In genomic region chr2:61764035-61764800, GRCh38 we compare ENCODE assay signal across 1 cellular context.
TF ChIP-seq lines count a peak whose summit lies in the region.

No MANE protein-coding gene starts in this region.

TF ChIP-seq in HepG2, 621 proteins besides CTCF, POLR2A, EP300 and RAD21 (continued from another document and continues in another):
- TF ChIP-seq ZSCAN22 (CRISPR knock-in tag; IDR thresholded peaks at IDR 0.05) = no peak
- peak; percentile 74 for TF ChIP-seq PITX1 (CRISPR knock-in tag; IDR thresholded peaks at IDR 0.05)
- no peak for TF ChIP-seq RFX3 (CRISPR knock-in tag; IDR thresholded peaks at IDR 0.05)
- no peak for TF ChIP-seq ZNF24 (IDR thresholded peaks at IDR 0.05)
- no peak for TF ChIP-seq NFE2 (CRISPR knock-in tag; IDR thresholded peaks at IDR 0.05)
- peak; percentile 64; the same call in 1 of the 2 replicates for TF ChIP-seq SMAD9 (CRISPR knock-in tag; IDR thresholded peaks at IDR 0.05)
- TF ChIP-seq HNRNPH1 (optimal IDR thresholded peaks at IDR 0.05; ENCODE audit: low read depth, low read length) = no peak
- 0 out of 2 replicates have a peak, but pooled peaks have one; percentile 46 for TF ChIP-seq ZNF780A (CRISPR knock-in tag; IDR thresholded peaks at IDR 0.05)
- TF ChIP-seq ZNF816 (CRISPR knock-in tag; IDR thresholded peaks at IDR 0.05; ENCODE audit: borderline replicate concordance) = peak; percentile 81; the same call in 1 of the 2 replicates
- no peak for TF ChIP-seq SRSF4 (IDR thresholded peaks at IDR 0.05; ENCODE audit: low read depth, low read length, poor library complexity, severe bottlenecking)
- peak; percentile 69 for TF ChIP-seq SALL1 (CRISPR knock-in tag; IDR thresholded peaks at IDR 0.05)
- 0 out of 2 replicates have a peak, but pooled peaks have one; percentile 12 for TF ChIP-seq ZNF205 (CRISPR knock-in tag; IDR thresholded peaks at IDR 0.05)
- TF ChIP-seq FOXA1 (IDR thresholded peaks at IDR 0.05) = no peak
- 0 out of 2 replicates have a peak, but pooled peaks have one; percentile 7 for TF ChIP-seq FOXA1 (CRISPR knock-in tag; IDR thresholded peaks at IDR 0.05)
- TF ChIP-seq HDAC6 (IDR thresholded peaks at IDR 0.05; ENCODE audit: low read depth, low read length) = no peak
- TF ChIP-seq U2AF2 (IDR thresholded peaks at IDR 0.05; ENCODE audit: low read depth, low read length) = no peak
- no peak for TF ChIP-seq RFXANK (CRISPR knock-in tag; IDR thresholded peaks at IDR 0.05)
- no peak for TF ChIP-seq ZNF30 (CRISPR knock-in tag; IDR thresholded peaks at IDR 0.05)
- TF ChIP-seq SCMH1 (CRISPR knock-in tag; IDR thresholded peaks at IDR 0.05; ENCODE audit: borderline replicate concordance) = no peak
- peak; percentile 92; the same call in 1 of the 2 replicates for TF ChIP-seq ZNF615 (CRISPR knock-in tag; IDR thresholded peaks at IDR 0.05; ENCODE audit: borderline replicate concordance)
- TF ChIP-seq MAFF (IDR thresholded peaks at IDR 0.05; ENCODE audit: low read depth, low read length) = no peak
- peak; percentile 98 for TF ChIP-seq ZBTB38 (CRISPR knock-in tag; IDR thresholded peaks at IDR 0.05)
- TF ChIP-seq ZNF142 (CRISPR knock-in tag; IDR thresholded peaks at IDR 0.05) = peak; percentile 77; the same call in 1 of the 2 replicates
- peak; percentile 76; the same call in 1 of the 2 replicates for TF ChIP-seq ZNF253 (CRISPR knock-in tag; IDR thresholded peaks at IDR 0.05; ENCODE audit: borderline replicate concordance)
- TF ChIP-seq GTF2F1 (IDR thresholded peaks at IDR 0.05; ENCODE audit: low read length) = no peak
- no peak for TF ChIP-seq ZKSCAN5 (CRISPR knock-in tag; IDR thresholded peaks at IDR 0.05)
- TF ChIP-seq KAT7 (CRISPR knock-in tag; IDR thresholded peaks at IDR 0.05; ENCODE audit: borderline replicate concordance) = peak; percentile 77; the same call in 1 of the 2 replicates
- TF ChIP-seq, protein P1, sequence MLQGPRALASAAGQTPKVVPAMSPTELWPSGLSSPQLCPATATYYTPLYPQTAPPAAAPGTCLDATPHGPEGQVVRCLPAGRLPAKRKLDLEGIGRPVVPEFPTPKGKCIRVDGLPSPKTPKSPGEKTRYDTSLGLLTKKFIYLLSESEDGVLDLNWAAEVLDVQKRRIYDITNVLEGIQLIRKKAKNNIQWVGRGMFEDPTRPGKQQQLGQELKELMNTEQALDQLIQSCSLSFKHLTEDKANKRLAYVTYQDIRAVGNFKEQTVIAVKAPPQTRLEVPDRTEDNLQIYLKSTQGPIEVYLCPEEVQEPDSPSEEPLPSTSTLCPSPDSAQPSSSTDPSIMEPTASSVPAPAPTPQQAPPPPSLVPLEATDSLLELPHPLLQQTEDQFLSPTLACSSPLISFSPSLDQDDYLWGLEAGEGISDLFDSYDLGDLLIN (CRISPR knock-in tag; IDR thresholded peaks at IDR 0.05; ENCODE audit: borderline replicate concordance) = no peak
- TF ChIP-seq IRX3 (CRISPR knock-in tag; IDR thresholded peaks at IDR 0.05; ENCODE audit: borderline replicate concordance, low read depth) = 0 out of 2 replicates have a peak, but pooled peaks have one; percentile 37
- TF ChIP-seq EHMT2 (IDR thresholded peaks at IDR 0.05; ENCODE audit: borderline replicate concordance, low read depth, low read length) = no peak
- peak; percentile 75 for TF ChIP-seq RBFOX2 (IDR thresholded peaks at IDR 0.05; ENCODE audit: low read depth, low read length)
- TF ChIP-seq ZBTB2 (CRISPR knock-in tag; IDR thresholded peaks at IDR 0.05; ENCODE audit: low read depth) = no peak
- no peak for TF ChIP-seq POLR2AphosphoS2 (IDR thresholded peaks at IDR 0.05; ENCODE audit: low read depth, low read length)
- peak; percentile 73; the same call in 1 of the 2 replicates for TF ChIP-seq ZNF792 (CRISPR knock-in tag; IDR thresholded peaks at IDR 0.05)
- TF ChIP-seq SATB2 (CRISPR knock-in tag; IDR thresholded peaks at IDR 0.05) = peak; percentile 48; the same call in 1 of the 2 replicates
- no peak for TF ChIP-seq NFE2L1 (CRISPR knock-in tag; IDR thresholded peaks at IDR 0.05; ENCODE audit: borderline replicate concordance)
- no peak for TF ChIP-seq MEIS2 (CRISPR knock-in tag; IDR thresholded peaks at IDR 0.05)
- peak; percentile 51; the same call in 1 of the 2 replicates for TF ChIP-seq ZNF451 (CRISPR knock-in tag; IDR thresholded peaks at IDR 0.05)
- no peak for TF ChIP-seq KLF13 (CRISPR knock-in tag; IDR thresholded peaks at IDR 0.05)
- no peak for TF ChIP-seq PTBP1 (IDR thresholded peaks at IDR 0.05; ENCODE audit: low read depth, low read length, poor library complexity, severe bottlenecking)
- no peak for TF ChIP-seq ZNF841 (CRISPR knock-in tag; IDR thresholded peaks at IDR 0.05; ENCODE audit: borderline replicate concordance)
- peak; percentile 48; the same call in 1 of the 2 replicates for TF ChIP-seq ZFP82 (CRISPR knock-in tag; IDR thresholded peaks at IDR 0.05; ENCODE audit: borderline replicate concordance)
- no peak; the same call in 1 of the 2 replicates for TF ChIP-seq ZNF879 (CRISPR knock-in tag; IDR thresholded peaks at IDR 0.05)
- TF ChIP-seq KLF15 (CRISPR knock-in tag; IDR thresholded peaks at IDR 0.05; ENCODE audit: borderline replicate concordance) = peak; percentile 96; the same call in 1 of the 2 replicates
- TF ChIP-seq HMGXB4 (CRISPR knock-in tag; IDR thresholded peaks at IDR 0.05; ENCODE audit: borderline replicate concordance in 1 of 2, low read depth in 1 of 2) = peak in 1 of 2 experiments; percentile 22; a peak in 1 of 4 replicates
- TF ChIP-seq, protein P2, sequence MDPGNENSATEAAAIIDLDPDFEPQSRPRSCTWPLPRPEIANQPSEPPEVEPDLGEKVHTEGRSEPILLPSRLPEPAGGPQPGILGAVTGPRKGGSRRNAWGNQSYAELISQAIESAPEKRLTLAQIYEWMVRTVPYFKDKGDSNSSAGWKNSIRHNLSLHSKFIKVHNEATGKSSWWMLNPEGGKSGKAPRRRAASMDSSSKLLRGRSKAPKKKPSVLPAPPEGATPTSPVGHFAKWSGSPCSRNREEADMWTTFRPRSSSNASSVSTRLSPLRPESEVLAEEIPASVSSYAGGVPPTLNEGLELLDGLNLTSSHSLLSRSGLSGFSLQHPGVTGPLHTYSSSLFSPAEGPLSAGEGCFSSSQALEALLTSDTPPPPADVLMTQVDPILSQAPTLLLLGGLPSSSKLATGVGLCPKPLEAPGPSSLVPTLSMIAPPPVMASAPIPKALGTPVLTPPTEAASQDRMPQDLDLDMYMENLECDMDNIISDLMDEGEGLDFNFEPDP (CRISPR knock-in tag; conservative IDR thresholded peaks at IDR 0.05) = no peak
- TF ChIP-seq, protein P3, sequence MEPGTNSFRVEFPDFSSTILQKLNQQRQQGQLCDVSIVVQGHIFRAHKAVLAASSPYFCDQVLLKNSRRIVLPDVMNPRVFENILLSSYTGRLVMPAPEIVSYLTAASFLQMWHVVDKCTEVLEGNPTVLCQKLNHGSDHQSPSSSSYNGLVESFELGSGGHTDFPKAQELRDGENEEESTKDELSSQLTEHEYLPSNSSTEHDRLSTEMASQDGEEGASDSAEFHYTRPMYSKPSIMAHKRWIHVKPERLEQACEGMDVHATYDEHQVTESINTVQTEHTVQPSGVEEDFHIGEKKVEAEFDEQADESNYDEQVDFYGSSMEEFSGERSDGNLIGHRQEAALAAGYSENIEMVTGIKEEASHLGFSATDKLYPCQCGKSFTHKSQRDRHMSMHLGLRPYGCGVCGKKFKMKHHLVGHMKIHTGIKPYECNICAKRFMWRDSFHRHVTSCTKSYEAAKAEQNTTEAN (CRISPR knock-in tag; conservative IDR thresholded peaks at IDR 0.05) = peak; percentile 70; the same call in 1 of the 2 replicates
- no peak for TF ChIP-seq ATRX (CRISPR knock-in tag; IDR thresholded peaks at IDR 0.05; ENCODE audit: borderline replicate concordance)
- TF ChIP-seq, protein P4, sequence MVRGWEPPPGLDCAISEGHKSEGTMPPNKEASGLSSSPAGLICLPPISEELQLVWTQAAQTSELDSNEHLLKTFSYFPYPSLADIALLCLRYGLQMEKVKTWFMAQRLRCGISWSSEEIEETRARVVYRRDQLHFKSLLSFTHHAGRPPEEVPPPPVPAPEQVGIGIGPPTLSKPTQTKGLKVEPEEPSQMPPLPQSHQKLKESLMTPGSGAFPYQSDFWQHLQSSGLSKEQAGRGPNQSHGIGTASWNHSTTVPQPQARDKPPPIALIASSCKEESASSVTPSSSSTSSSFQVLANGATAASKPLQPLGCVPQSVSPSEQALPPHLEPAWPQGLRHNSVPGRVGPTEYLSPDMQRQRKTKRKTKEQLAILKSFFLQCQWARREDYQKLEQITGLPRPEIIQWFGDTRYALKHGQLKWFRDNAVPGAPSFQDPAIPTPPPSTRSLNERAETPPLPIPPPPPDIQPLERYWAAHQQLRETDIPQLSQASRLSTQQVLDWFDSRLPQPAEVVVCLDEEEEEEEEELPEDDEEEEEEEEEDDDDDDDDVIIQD (CRISPR knock-in tag; IDR thresholded peaks at IDR 0.05; ENCODE audit: low read depth) = peak; percentile 44; the same call in 1 of the 2 replicates
- peak; percentile 12; the same call in 1 of the 2 replicates for TF ChIP-seq ZNF281 (CRISPR knock-in tag; IDR thresholded peaks at IDR 0.05; ENCODE audit: borderline replicate concordance)
- TF ChIP-seq DMAP1 (CRISPR knock-in tag; IDR thresholded peaks at IDR 0.05) = peak; percentile 76
- TF ChIP-seq ZNF776 (CRISPR knock-in tag; IDR thresholded peaks at IDR 0.05) = 0 out of 2 replicates have a peak, but pooled peaks have one; percentile 39
